16 cellular contexts compared by ENCODE assay signal in the genomic region with DNA sequence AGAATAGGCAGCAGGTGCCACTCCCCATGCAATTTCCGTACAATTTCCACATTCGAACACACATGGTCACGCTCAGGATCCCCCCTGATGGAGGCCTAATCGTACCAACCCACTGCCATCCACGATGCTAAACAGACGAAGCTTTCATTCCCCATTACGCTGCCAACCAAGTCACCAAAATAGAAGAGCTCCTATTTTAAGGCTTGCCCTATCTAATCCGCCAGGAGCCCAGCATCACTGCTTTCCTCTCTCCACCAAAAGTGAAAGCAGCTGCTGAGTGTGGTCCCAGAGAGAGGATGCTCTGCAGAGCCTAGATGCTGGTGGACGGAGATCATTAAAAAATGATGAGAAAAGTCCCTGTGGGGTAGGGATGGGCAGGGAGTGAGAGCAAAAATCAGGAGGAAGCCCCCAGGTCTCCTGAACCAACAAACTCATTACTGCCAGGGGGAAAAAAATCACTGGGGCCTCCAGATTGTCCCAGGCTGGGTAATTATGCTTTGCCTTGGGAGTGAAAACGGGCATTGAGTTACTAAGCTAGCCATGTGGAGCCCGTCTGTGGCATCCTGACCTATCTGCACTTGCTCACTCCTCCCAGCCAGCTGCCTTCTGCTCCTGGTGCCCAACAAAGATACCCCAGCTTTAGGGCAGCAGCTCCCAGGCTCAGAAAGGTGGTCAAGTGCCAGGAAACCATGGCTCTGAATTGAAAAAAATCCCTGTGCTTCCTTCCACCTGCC. TPM values are rescaled to one million over a fixed set of nuclear protein-coding genes. Genes with fewer than 3 reads are reported as not detected.
"Had no signal": no experiment of that assay in that cellular context is flagged by ENCODE, and none has a peak within 500 bp of the region (broad histone marks: within the 10 kb centered on the region; RNA-seq: fewer than 3 reads in every experiment).

No MANE protein-coding gene starts in this region.

- H3K9me3 ChIP-seq: ovary had no signal

- ATAC-seq: esophagus mucosa; left lobe of liver; stimulated activated effector memory CD8-positive, alpha-beta T cell treated with anti-CD3 and anti-CD28 coated beads, Interleukin-12 subunit alpha, Interleukin-12 subunit beta, amount 100 ng/mL, for 72 hours had no signal

- DNase-seq: activated B cell treated with CpG ODN at 0.5 μM for 24 hours; activated CD4-positive, alpha-beta T cell treated with anti-CD3 and anti-CD28 coated beads, Interleukin-2, amount 10 ng/mL, durations not matched to agents 24 days and 14 days; activated effector memory CD4-positive, alpha-beta T cell treated with Interleukin-2 at 50 U/mL for 16 hours; activated T-cell treated with anti-CD3 and anti-CD28 coated beads, Interleukin-2, amount 50 U/mL, for 1 hour; dermis blood vessel endothelial cell; mesenchymal stem cell; nephron progenitor cell; ovary had no signal

- H3K4me3 Mint-ChIP-seq: activated B cell treated with CpG ODN at 0.5 μM for 24 hours; activated CD4-positive, alpha-beta T cell treated with anti-CD3 and anti-CD28 coated beads, Interleukin-2, amount 10 ng/mL, durations not matched to agents 24 days and 14 days; activated naive CD4-positive, alpha-beta T cell treated with anti-CD3 and anti-CD28 coated beads, Interleukin-2, amount 50 U/mL, for 24 hours; central memory CD8-positive, alpha-beta T cell; nephron progenitor cell; stimulated activated effector memory CD8-positive, alpha-beta T cell treated with anti-CD3 and anti-CD28 coated beads, Interleukin-12 subunit alpha, Interleukin-12 subunit beta, amount 100 ng/mL, for 72 hours; type B pancreatic cell had no signal

- H3K4me1 Mint-ChIP-seq: activated B cell treated with CpG ODN at 0.5 μM for 24 hours; activated CD4-positive, alpha-beta T cell treated with anti-CD3 and anti-CD28 coated beads, Interleukin-2, amount 10 ng/mL, durations not matched to agents 24 days and 14 days; activated naive CD4-positive, alpha-beta T cell treated with anti-CD3 and anti-CD28 coated beads, Interleukin-2, amount 50 U/mL, for 24 hours; central memory CD8-positive, alpha-beta T cell; stimulated activated effector memory CD8-positive, alpha-beta T cell treated with anti-CD3 and anti-CD28 coated beads, Interleukin-12 subunit alpha, Interleukin-12 subunit beta, amount 100 ng/mL, for 72 hours had no signal

- H3K27ac Mint-ChIP-seq: activated B cell treated with CpG ODN at 0.5 μM for 24 hours; activated CD4-positive, alpha-beta T cell treated with anti-CD3 and anti-CD28 coated beads, Interleukin-2, amount 10 ng/mL, durations not matched to agents 24 days and 14 days; activated naive CD4-positive, alpha-beta T cell treated with anti-CD3 and anti-CD28 coated beads, Interleukin-2, amount 50 U/mL, for 24 hours; nephron progenitor cell; stimulated activated effector memory CD8-positive, alpha-beta T cell treated with anti-CD3 and anti-CD28 coated beads, Interleukin-12 subunit alpha, Interleukin-12 subunit beta, amount 100 ng/mL, for 72 hours; type B pancreatic cell had no signal

- H3K36me3 ChIP-seq: ovary had no signal

- H3K4me3 ChIP-seq: ovary, SK-N-MC, smooth muscle cell had no signal

- H3K27me3 Mint-ChIP-seq: activated B cell treated with CpG ODN at 0.5 μM for 24 hours had no signal

- H3K27me3 ChIP-seq: ovary had no signal

- H3K36me3 Mint-ChIP-seq: activated naive CD4-positive, alpha-beta T cell treated with anti-CD3 and anti-CD28 coated beads, Interleukin-2, amount 50 U/mL, for 24 hours; stimulated activated effector memory CD8-positive, alpha-beta T cell treated with anti-CD3 and anti-CD28 coated beads, Interleukin-12 subunit alpha, Interleukin-12 subunit beta, amount 100 ng/mL, for 72 hours; type B pancreatic cell had no signal

- H3K27ac ChIP-seq: ovary, SK-N-MC had no signal

- H3K9me3 Mint-ChIP-seq: activated CD4-positive, alpha-beta T cell treated with anti-CD3 and anti-CD28 coated beads, Interleukin-2, amount 10 ng/mL, durations not matched to agents 24 days and 14 days; activated naive CD4-positive, alpha-beta T cell treated with anti-CD3 and anti-CD28 coated beads, Interleukin-2, amount 50 U/mL, for 24 hours; central memory CD8-positive, alpha-beta T cell; nephron progenitor cell; stimulated activated effector memory CD8-positive, alpha-beta T cell treated with anti-CD3 and anti-CD28 coated beads, Interleukin-12 subunit alpha, Interleukin-12 subunit beta, amount 100 ng/mL, for 72 hours; type B pancreatic cell had no signal

RNA-seq across cellular contexts. Expression of gene HSPA12A, which starts 43.1 kb away (rescaled TPM):
- total RNA-seq: activated CD4-positive, alpha-beta T cell treated with anti-CD3 and anti-CD28 coated beads, Interleukin-2, amount 10 ng/mL, durations not matched to agents 24 days and 14 days had no signal
